1 cellular context compared by ENCODE assay signal in genomic region chr22:19118601-19118880, GRCh38.
TF ChIP-seq lines count a peak whose summit lies in the region.

No MANE protein-coding gene starts in this region.

TF ChIP-seq in H1, 55 proteins besides CTCF, POLR2A, EP300 and RAD21:
- TF ChIP-seq CREB1 (IDR thresholded peaks at IDR 0.05) (no peak), JUND (IDR thresholded peaks at IDR 0.05; ENCODE audit: low read length) (no peak), ATF3 (IDR thresholded peaks at IDR 0.05; ENCODE audit: insufficient read depth, low read depth, low read length) (no peak), POLR2AphosphoS5 (IDR thresholded peaks at IDR 0.05; ENCODE audit: low read depth, low read length) (no peak), HDAC6 (IDR thresholded peaks at IDR 0.05; ENCODE audit: low read depth, low read length) (no peak), SAP30 (IDR thresholded peaks at IDR 0.05; ENCODE audit: insufficient read depth, insufficient replicate concordance, low read length) (no peak)
TF ChIP-seq in H1: peak in this region for 0.
